Comparison of ENCODE assay signal across 8 cellular contexts in genomic region chr5:175534070-175534932, GRCh38. TPM values are rescaled to one million over a fixed set of nuclear protein-coding genes. Genes with fewer than 3 reads are reported as not detected.
DNase-seq lines count a peak whose midpoint lies in the region; ATAC-seq and TF ChIP-seq lines count a peak whose summit lies in the region.

No MANE protein-coding gene starts in this region.

- DNase-seq in Caco-2 (peak; percentile 75 to 88), HS-5 (ENCODE audit: low read depth) (peak; percentile 32), NOMO-1 treated with dmso at 0.1 percent for 144 hours (lab: John Stamatoyannopoulos, UW; ENCODE audit: unreplicated experiment) (peak; percentile 71), endodermal cell (peak; percentile 97), midbrain (lab: John Stamatoyannopoulos, UW) (peak; percentile 87)
- peak; percentile 86 for DNase-seq in activated CD8-positive, alpha-beta memory T cell treated with anti-CD3 and anti-CD28 coated beads, Interleukin-2, amount 10 ng/mL, durations not matched to agents 7 days and 5 days
- DNase-seq in stimulated activated CD8-positive, alpha-beta memory T cell treated with anti-CD3 and anti-CD28 coated beads, Interleukin-4, amount 100 ng/mL, for 1 hour (ENCODE audit: low read depth in 2 of 2, low spot score in 1 of 2): peak; percentile 51 to 70

- H3K27me3 ChIP-seq in Caco-2 (replicated peaks; ENCODE audit: control insufficient read depth, insufficient read depth, low read length) (no peaks in the 10 kb centered on the region), endodermal cell (ENCODE audit: control insufficient read depth, insufficient read depth, low read length, poor library complexity, severe bottlenecking) (peaks cover 4% of the 10 kb centered on the region)

- H3K4me3 ChIP-seq in Caco-2 (ENCODE audit: low read depth, low read length) (no peak overlapping the region), endodermal cell (ENCODE audit: low read length) (no peak overlapping the region)

- H3K9me3 Mint-ChIP-seq in Caco-2 (ENCODE audit: unreplicated experiment) (no peaks in the 10 kb centered on the region), endodermal cell (no peaks in the 10 kb centered on the region)
- no peaks in the 10 kb centered on the region for H3K9me3 Mint-ChIP-seq in activated CD8-positive, alpha-beta memory T cell treated with anti-CD3 and anti-CD28 coated beads, Interleukin-2, amount 10 ng/mL, durations not matched to agents 7 days and 5 days (ENCODE audit: low read depth)

- no peaks in the 10 kb centered on the region for H3K4me1 Mint-ChIP-seq in Caco-2 (ENCODE audit: low read depth, unreplicated experiment)
- peaks cover 28% of the 10 kb centered on the region for H3K4me1 Mint-ChIP-seq in activated CD8-positive, alpha-beta memory T cell treated with anti-CD3 and anti-CD28 coated beads, Interleukin-2, amount 10 ng/mL, durations not matched to agents 7 days and 5 days
- H3K4me1 Mint-ChIP-seq in endodermal cell: peaks cover 4% of the 10 kb centered on the region

- BruUV-seq in Caco-2 (replicated peaks; lab: Mats Ljungman, UMichigan): no TSS peak

- peak; percentile 92 for ATAC-seq in GM21381 (IDR thresholded peaks at IDR 0.05; ENCODE audit: unreplicated experiment)
- ATAC-seq in activated CD8-positive, alpha-beta memory T cell treated with anti-CD3 and anti-CD28 coated beads, Interleukin-2, amount 10 ng/mL, durations not matched to agents 7 days and 5 days: peak; percentile 100

- no peak overlapping the region for H3K27ac ChIP-seq in endodermal cell (ENCODE audit: low read depth, low read length)

- H3K27me3 Mint-ChIP-seq in Caco-2 (ENCODE audit: insufficient read depth, unreplicated experiment) (no peaks in the 10 kb centered on the region), endodermal cell (ENCODE audit: insufficient read depth) (peaks cover 10% of the 10 kb centered on the region)
- H3K27me3 Mint-ChIP-seq in activated CD8-positive, alpha-beta memory T cell treated with anti-CD3 and anti-CD28 coated beads, Interleukin-2, amount 10 ng/mL, durations not matched to agents 7 days and 5 days: peaks cover 3% of the 10 kb centered on the region

- H3K27ac Mint-ChIP-seq in Caco-2 (ENCODE audit: unreplicated experiment) (no peak overlapping the region), endodermal cell (no peak overlapping the region)
- H3K27ac Mint-ChIP-seq in activated CD8-positive, alpha-beta memory T cell treated with anti-CD3 and anti-CD28 coated beads, Interleukin-2, amount 10 ng/mL, durations not matched to agents 7 days and 5 days: peak overlapping the region; percentile 20

- H3K9ac ChIP-seq in endodermal cell (ENCODE audit: extremely low read depth, low read length, poor library complexity, severe bottlenecking): no peak overlapping the region

- no peaks in the 10 kb centered on the region for H3K36me3 Mint-ChIP-seq in Caco-2 (ENCODE audit: insufficient read depth, unreplicated experiment)
- H3K36me3 Mint-ChIP-seq in activated CD8-positive, alpha-beta memory T cell treated with anti-CD3 and anti-CD28 coated beads, Interleukin-2, amount 10 ng/mL, durations not matched to agents 7 days and 5 days: peaks cover 9% of the 10 kb centered on the region
- H3K36me3 Mint-ChIP-seq in endodermal cell (ENCODE audit: low read depth): peaks cover 8% of the 10 kb centered on the region

- H3K9me3 ChIP-seq in Caco-2: no peaks in the 10 kb centered on the region
- H3K9me3 ChIP-seq in endodermal cell (ENCODE audit: control insufficient read depth, low read length): no peaks in the 10 kb centered on the region

- CTCF ChIA-PET in Caco-2 (lab: Charles Lee): interaction anchor here (0.6 to 2.1 kb wide), 23 partner anchors 8 to 337 kb away, joined by 3 to 63 read pairs (median 4); partner anchors contain the start of gene CPLX2
- CTCF ChIA-PET in activated CD8-positive, alpha-beta memory T cell treated with anti-CD3 and anti-CD28 coated beads, Interleukin-2, amount 10 ng/mL, durations not matched to agents 7 days and 5 days (lab: Charles Lee): interaction anchor here (0.7 to 4.6 kb wide), 54 partner anchors 8 to 813 kb away, joined by 3 to 74 read pairs (median 4); partner anchors contain the start of gene HRH2

- no peaks in the 10 kb centered on the region for H3K36me3 ChIP-seq in Caco-2 (ENCODE audit: control insufficient read depth, insufficient read depth, low read length)
- H3K36me3 ChIP-seq in endodermal cell (ENCODE audit: control insufficient read depth, insufficient read depth, low read length): peaks cover 16% of the 10 kb centered on the region

- peak; percentile 99 to 100 for TF ChIP-seq CTCF in Caco-2 (IDR thresholded peaks at IDR 0.05; ENCODE audit: insufficient read depth in 1 of 2, low read depth in 1 of 2, low read length in 1 of 2, severe bottlenecking in 1 of 2, unreplicated experiment in 1 of 2)
- peak; percentile 100 for TF ChIP-seq CTCF in endodermal cell (conservative IDR thresholded peaks at IDR 0.05)

- no peak overlapping the region for H3K4me3 Mint-ChIP-seq in Caco-2 (ENCODE audit: unreplicated experiment)
- H3K4me3 Mint-ChIP-seq in activated CD8-positive, alpha-beta memory T cell treated with anti-CD3 and anti-CD28 coated beads, Interleukin-2, amount 10 ng/mL, durations not matched to agents 7 days and 5 days: no peak overlapping the region
- H3K4me3 Mint-ChIP-seq in endodermal cell: peak overlapping the region; percentile 27

- POLR2A ChIA-PET in Caco-2 (lab: Charles Lee): interaction anchor here (0.6 kb wide), 1 partner anchor 168 kb away, joined by 4 read pairs; no protein-coding TSS in a partner anchor

- WGBS in endodermal cell (ENCODE audit: insufficient coverage in 1 of 2, insufficient read length in 1 of 2), 2 experiments: 8 to 10% methylated on average over 16 to 32 of the region's 32 CpGs

- intact Hi-C loops in Caco-2 (cut with micrococcal nuclease; ENCODE audit: unreplicated experiment): loop anchor here (1.0 to 2.0 kb wide), 3 partner anchors 34 to 184 kb away; no protein-coding TSS in a partner anchor

- H3K4me1 ChIP-seq in Caco-2 (no peaks in the 10 kb centered on the region), endodermal cell (ENCODE audit: control insufficient read depth, insufficient read depth, low read length) (no peaks in the 10 kb centered on the region)

RNA-seq across cellular contexts. Expression of gene SFXN1, which starts 55.9 kb away (rescaled TPM):
- total RNA-seq in Caco-2 (2022) (102 and 104 TPM in 2 replicates), endodermal cell (100 to 1,000 TPM; 122 to 154 TPM)
- total RNA-seq in activated CD8-positive, alpha-beta memory T cell treated with anti-CD3 and anti-CD28 coated beads, Interleukin-2, amount 10 ng/mL, durations not matched to agents 7 days and 5 days: 100 to 1,000 TPM; 174 to 230 TPM
- 119 TPM for polyA plus RNA-seq in endodermal cell (2013, experiment 1 of 2)
- polyA plus RNA-seq in endodermal cell (2013, experiment 2 of 2): 106 TPM

Comparison
In these comparisons a context has a peak if more than half of its experiments do, and no peak if none do; other contexts are left out.
1. DNase-seq: peak in every context shown above with its lines; median percentile 97 in endodermal cell; 87 in midbrain; 86 in activated CD8-positive, alpha-beta memory T cell treated with anti-CD3 and anti-CD28 coated beads, Interleukin-2, amount 10 ng/mL, durations not matched to agents 7 days and 5 days; 82 in Caco-2; 71 in NOMO-1 treated with dmso at 0.1 percent for 144 hours; 60 in stimulated activated CD8-positive, alpha-beta memory T cell treated with anti-CD3 and anti-CD28 coated beads, Interleukin-4, amount 100 ng/mL, for 1 hour; 32 in HS-5.